ENCODE assay signal across 15 cellular contexts in the genomic region with DNA sequence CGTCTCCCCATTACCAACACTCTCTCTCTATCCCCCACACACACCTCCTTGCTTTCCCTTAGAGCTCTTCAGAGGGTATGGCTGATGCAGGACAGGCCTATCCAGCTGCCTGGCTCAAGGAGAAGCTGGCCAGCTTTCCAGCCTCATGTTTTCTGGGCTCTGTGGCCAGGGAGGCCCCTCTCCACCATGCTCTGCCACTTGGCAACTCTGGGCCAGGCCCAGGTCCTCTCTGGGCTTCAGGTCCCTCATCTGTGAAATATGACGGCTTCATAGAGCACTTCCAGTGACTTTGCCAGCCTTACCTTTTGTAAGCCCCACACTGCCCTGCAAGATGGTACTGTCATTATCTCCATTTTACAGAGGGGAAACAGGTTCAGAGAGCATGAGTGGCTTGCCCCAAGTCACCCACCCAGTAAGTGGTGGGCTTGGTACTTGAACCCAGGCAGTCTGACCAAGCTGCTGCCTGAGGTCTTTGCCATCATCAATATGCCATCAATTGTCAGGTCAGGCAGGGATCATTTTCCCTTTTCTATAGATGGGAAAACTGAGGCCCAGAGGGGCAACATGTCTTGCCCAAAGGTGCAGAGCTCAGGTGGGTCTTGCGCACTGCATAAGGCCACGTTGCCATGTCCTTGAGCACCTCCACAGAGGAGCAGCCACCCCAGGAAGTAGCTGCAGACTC. TPM values are rescaled to one million over a fixed set of nuclear protein-coding genes. Genes with fewer than 3 reads are reported as not detected.
DNase-seq lines count a peak whose midpoint lies in the region; ATAC-seq and TF ChIP-seq lines count a peak whose summit lies in the region.
"Had no signal": no experiment of that assay in that cellular context is flagged by ENCODE, and none has a peak within 500 bp of the region (broad histone marks: within the 10 kb centered on the region; RNA-seq: fewer than 3 reads in every experiment).

No MANE protein-coding gene starts in this region.

- H3K27ac ChIP-seq in MM.1S (ENCODE audit: low read length), result peak overlapping the region; percentile 59; the same call in 1 of the 2 replicates
- H3K27ac ChIP-seq: testis had no signal

- peak overlapping the region; percentile 85 for H3K4me2 ChIP-seq in MM.1S (ENCODE audit: low read depth, low read length)
- H3K4me2 ChIP-seq: SK-N-SH had no signal

- TF ChIP-seq CTCF in MM.1S (IDR thresholded peaks at IDR 0.05; ENCODE audit: low read length), result no peak

- no peak for DNase-seq in activated CD4-positive, alpha-beta T cell treated with anti-CD3 and anti-CD28 coated beads for 36 hours
- no peak for DNase-seq in activated CD4-positive, alpha-beta T cell treated with anti-CD3 and anti-CD28 coated beads for 1 hour
- no peak for DNase-seq in MM.1S
- peak; percentile 32 for DNase-seq in ecto neural progenitor cell (ENCODE audit: low spot score)
- peak; percentile 19 for DNase-seq in sciatic nerve (ENCODE audit: low spot score)
- DNase-seq in amygdala (lab: John Stamatoyannopoulos, UW), result no peak
- DNase-seq: DND-41; NCI-H1417 treated with DMSO at 0.1 percent for 48 hours; NCI-H748 treated with DMSO at 0.1 percent for 48 hours; stimulated activated CD4-positive, alpha-beta T cell treated with anti-CD3 and anti-CD28 coated beads, Interleukin-4, amount 100 ng/mL, for 1 hour; testis had no signal

- H2AFZ ChIP-seq in MM.1S (ENCODE audit: low read length), result peak overlapping the region; percentile 52

- CTCF ChIA-PET in activated CD4-positive, alpha-beta T cell treated with anti-CD3 and anti-CD28 coated beads for 36 hours (lab: Charles Lee), result interaction anchor here (0.6 to 1.7 kb wide), 7 partner anchors 10 to 302 kb away, joined by 3 to 6 read pairs (median 4); no protein-coding TSS in a partner anchor

- H3K4me3 Mint-ChIP-seq in activated CD4-positive, alpha-beta T cell treated with anti-CD3 and anti-CD28 coated beads for 36 hours, result peak overlapping the region; percentile 49

- peaks cover 36% of the 10 kb centered on the region for H3K79me2 ChIP-seq in MM.1S (ENCODE audit: low read length)

- peak overlapping the region; percentile 56; the same call in 1 of the 2 replicates for H3K9ac ChIP-seq in MM.1S (ENCODE audit: low read length)
- H3K9ac ChIP-seq: SK-N-SH had no signal

- H3K36me3 ChIP-seq in MM.1S (replicated peaks; ENCODE audit: insufficient read depth, low read length), result no peaks in the 10 kb centered on the region

- no peaks in the 10 kb centered on the region for H4K20me1 ChIP-seq in MM.1S (ENCODE audit: insufficient read depth, low read length)

- no peaks in the 10 kb centered on the region for H3K36me3 Mint-ChIP-seq in activated CD4-positive, alpha-beta T cell treated with anti-CD3 and anti-CD28 coated beads for 36 hours (ENCODE audit: low read depth)

- no peaks in the 10 kb centered on the region for H3K27me3 ChIP-seq in MM.1S (replicated peaks; ENCODE audit: insufficient read depth, low read length)
- H3K27me3 ChIP-seq: testis had no signal

- no peaks in the 10 kb centered on the region for H3K9me2 ChIP-seq in MM.1S (replicated peaks; ENCODE audit: insufficient read depth, low read length)
- H3K9me2 ChIP-seq: SK-N-SH had no signal

- peaks cover 51% of the 10 kb centered on the region for H3F3A ChIP-seq in MM.1S (ENCODE audit: insufficient read depth, low read length)

- POLR2A ChIA-PET in activated CD4-positive, alpha-beta T cell treated with anti-CD3 and anti-CD28 coated beads for 36 hours (lab: Charles Lee), result interaction anchor here (0.6 kb wide), 1 partner anchor 43 kb away, joined by 3 read pairs; no protein-coding TSS in a partner anchor

- no peak for ATAC-seq in activated CD4-positive, alpha-beta T cell treated with anti-CD3 and anti-CD28 coated beads for 36 hours
- no peak for ATAC-seq in sciatic nerve
- ATAC-seq in GM19035 (IDR thresholded peaks at IDR 0.05; ENCODE audit: unreplicated experiment), result no peak
- no peak for ATAC-seq in HG03354 (IDR thresholded peaks at IDR 0.05; ENCODE audit: poor library complexity, severe bottlenecking, unreplicated experiment)

- H3K27me3 Mint-ChIP-seq in activated CD4-positive, alpha-beta T cell treated with anti-CD3 and anti-CD28 coated beads for 36 hours, result no peaks in the 10 kb centered on the region

- H3K27ac Mint-ChIP-seq in activated CD4-positive, alpha-beta T cell treated with anti-CD3 and anti-CD28 coated beads for 36 hours, result no peak overlapping the region

- H3K4me3 ChIP-seq in MM.1S (ENCODE audit: low read length), result peak overlapping the region; percentile 61
- H3K4me3 ChIP-seq: testis had no signal

- peaks cover 55% of the 10 kb centered on the region for H3K4me1 Mint-ChIP-seq in activated CD4-positive, alpha-beta T cell treated with anti-CD3 and anti-CD28 coated beads for 36 hours

- H3K9me3 ChIP-seq in MM.1S (replicated peaks; ENCODE audit: insufficient read depth, low read length), result no peaks in the 10 kb centered on the region
- H3K9me3 ChIP-seq: SK-N-SH, testis had no signal

- H3K4me1 ChIP-seq in MM.1S (ENCODE audit: low read length), result peaks cover 68% of the 10 kb centered on the region

- no peaks in the 10 kb centered on the region for H3K9me3 Mint-ChIP-seq in activated CD4-positive, alpha-beta T cell treated with anti-CD3 and anti-CD28 coated beads for 36 hours (ENCODE audit: low read depth)

- intact Hi-C loops in activated CD4-positive, alpha-beta T cell treated with anti-CD3 and anti-CD28 coated beads for 36 hours (cut with DNase I, micrococcal nuclease), result no loop called here
- intact Hi-C loops in sciatic nerve (cut with DNase I), result no loop called here

RNA-seq across cellular contexts. Expression of gene ADGRG5, which starts 0.5 kb away (rescaled TPM):
- 1 to 10 TPM; 3.0 to 4.9 TPM for total RNA-seq in activated CD4-positive, alpha-beta T cell treated with anti-CD3 and anti-CD28 coated beads for 36 hours
- 1.2 TPM for total RNA-seq in sciatic nerve
- total RNA-seq: pulmonary artery endothelial cell had no signal

RNA-seq across cellular contexts. Expression of gene CCDC102A, which starts 5.5 kb away (rescaled TPM):
- total RNA-seq in activated CD4-positive, alpha-beta T cell treated with anti-CD3 and anti-CD28 coated beads for 36 hours, result 1 to 10 TPM; 8.8 to 9.0 TPM
- total RNA-seq in sciatic nerve, result 14.3 TPM

RNA-seq across cellular contexts. Expression of gene DOK4, which starts 55.6 kb away (rescaled TPM):
- total RNA-seq in activated CD4-positive, alpha-beta T cell treated with anti-CD3 and anti-CD28 coated beads for 36 hours, result 1 to 10 TPM; 5.7 to 6.7 TPM
- 22.6 TPM for total RNA-seq in sciatic nerve

Comparison
In these comparisons a context has a peak if more than half of its experiments do, and no peak if none do; other contexts are left out.
1. DNase-seq: peak in ecto neural progenitor cell (single experiment) and sciatic nerve (single experiment); none in activated CD4-positive, alpha-beta T cell treated with anti-CD3 and anti-CD28 coated beads for 36 hours (single experiment), activated CD4-positive, alpha-beta T cell treated with anti-CD3 and anti-CD28 coated beads for 1 hour (single experiment), MM.1S (single experiment) and amygdala (0 of 56).